1 cellular context compared by ENCODE assay signal in the genomic region with DNA sequence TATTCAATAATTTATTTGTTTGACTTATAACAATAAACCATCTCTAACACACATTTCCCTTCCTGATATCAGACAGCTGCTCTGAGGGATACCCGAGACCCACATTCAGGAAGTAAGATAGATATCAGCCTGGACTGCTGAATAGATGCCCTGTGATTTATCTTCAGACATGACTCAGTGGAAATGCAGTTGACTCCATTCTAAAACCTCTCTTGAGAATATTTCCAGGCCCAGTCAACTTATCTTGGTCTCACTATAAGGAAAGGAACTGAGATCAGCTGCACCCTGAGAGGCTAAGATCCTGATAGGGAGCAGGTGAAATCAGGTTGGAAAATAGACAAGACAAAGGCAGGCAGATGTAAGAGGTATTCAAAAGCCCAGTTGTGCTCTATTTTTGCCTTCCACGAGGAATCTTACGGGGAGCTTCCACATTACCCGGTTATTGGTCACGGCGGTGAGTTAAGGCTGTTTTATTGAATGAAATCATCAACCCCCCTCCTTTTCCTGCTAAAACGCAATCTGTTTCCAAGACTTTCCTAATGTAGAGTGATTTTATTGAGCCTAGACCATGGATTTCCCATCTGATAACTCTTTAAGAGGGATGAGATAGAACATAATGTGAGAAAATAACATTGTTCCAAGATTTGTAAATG.
TF ChIP-seq lines count a peak whose summit lies in the region.

No MANE protein-coding gene starts in this region.

TF ChIP-seq in endothelial cell of umbilical vein, 7 proteins besides CTCF, POLR2A, EP300 and RAD21:
- TF ChIP-seq, protein P1, sequence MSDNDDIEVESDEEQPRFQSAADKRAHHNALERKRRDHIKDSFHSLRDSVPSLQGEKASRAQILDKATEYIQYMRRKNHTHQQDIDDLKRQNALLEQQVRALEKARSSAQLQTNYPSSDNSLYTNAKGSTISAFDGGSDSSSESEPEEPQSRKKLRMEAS (IDR thresholded peaks at IDR 0.05; ENCODE audit: insufficient read depth, insufficient read length): no peak
- peak; percentile 66 for TF ChIP-seq FOS (IDR thresholded peaks at IDR 0.05; ENCODE audit: borderline replicate concordance, insufficient read depth, low read length)
- TF ChIP-seq JUN (IDR thresholded peaks at IDR 0.05; ENCODE audit: borderline replicate concordance, insufficient read depth, insufficient read length, low read depth): peak; percentile 70
- no peak for TF ChIP-seq EZH2 (IDR thresholded peaks at IDR 0.05; ENCODE audit: borderline replicate concordance, low read depth, low read length, severe bottlenecking)
- TF ChIP-seq GATA2 (IDR thresholded peaks at IDR 0.05; ENCODE audit: insufficient read depth, insufficient read length, low read depth, low read length): peak; percentile 98
- TF ChIP-seq POLR2AphosphoS5 (IDR thresholded peaks at IDR 0.05; ENCODE audit: insufficient read depth, low read depth, low read length): peak; percentile 44
- no peak for TF ChIP-seq MYC (IDR thresholded peaks at IDR 0.05; ENCODE audit: low read depth, low read length)
